Comparison of ENCODE assay signal across 8 cellular contexts in genomic region chr17:32319548-32319905, GRCh38. TPM values are rescaled to one million over a fixed set of nuclear protein-coding genes. Genes with fewer than 3 reads are reported as not detected.
A peak's percentile ranks its signal among the peaks of the same experiment; 100 is the strongest.
DNase-seq lines count a peak whose midpoint lies in the region; ATAC-seq, FAIRE-seq and TF ChIP-seq lines count a peak whose summit lies in the region.

No MANE protein-coding gene starts in this region.

- no peak overlapping the region for H3K4me3 ChIP-seq in WERI-Rb-1 (ENCODE audit: low read depth, low read length)
- H3K4me3 ChIP-seq in keratinocyte (ENCODE audit: control insufficient read depth in 2 of 3, extremely low read depth in 1 of 3, insufficient read depth in 2 of 3, low read depth in 1 of 3, low read length in 3 of 3): no peak overlapping the region

- no peaks in the 10 kb centered on the region for H3K79me2 ChIP-seq in keratinocyte (ENCODE audit: control insufficient read depth, insufficient read depth, low read length)

- peaks cover 52% of the 10 kb centered on the region for H3K36me3 ChIP-seq in WERI-Rb-1
- no peaks in the 10 kb centered on the region for H3K36me3 ChIP-seq in keratinocyte (ENCODE audit: control insufficient read depth in 2 of 2, extremely low read depth in 1 of 2, insufficient read depth in 2 of 2, low read length in 2 of 2)

- no peaks in the 10 kb centered on the region for H3K9me3 ChIP-seq in WERI-Rb-1 (ENCODE audit: severe bottlenecking)
- H3K9me3 ChIP-seq in keratinocyte (ENCODE audit: control insufficient read depth, low read depth, low read length): no peaks in the 10 kb centered on the region

- no peak overlapping the region for H3K9ac ChIP-seq in keratinocyte (ENCODE audit: control insufficient read depth, extremely low read depth, insufficient read depth, low read length)

- H3K4me2 ChIP-seq in keratinocyte (ENCODE audit: control insufficient read depth, extremely low read depth, insufficient read depth, low read depth, low read length): no peak overlapping the region

- peak; percentile 95 for TF ChIP-seq CTCF in WERI-Rb-1 (IDR thresholded peaks at IDR 0.05; ENCODE audit: low read depth, low read length)
- TF ChIP-seq CTCF in keratinocyte (optimal IDR thresholded peaks at IDR 0.05 in 1 of 3, IDR thresholded peaks at IDR 0.05 in 1 of 3, conservative IDR thresholded peaks at IDR 0.05 in 1 of 3; ENCODE audit: extremely low read depth in 1 of 3, insufficient read depth in 2 of 3, low read length in 3 of 3): peak; percentile 97 to 98 (median 98)

- no peak for ATAC-seq in HG03159 (IDR thresholded peaks at IDR 0.05; ENCODE audit: unreplicated experiment)

- FAIRE-seq in keratinocyte (lab: Jason Lieb, UNC): peak; percentile 39

- peak; percentile 26 for DNase-seq in DMS79 treated with DMSO at 0.1 percent for 48 hours (lab: John Stamatoyannopoulos, UW)
- peak; percentile 43 for DNase-seq in GOT3 (lab: John Stamatoyannopoulos, UW)
- DNase-seq in NCI-H1694 treated with DMSO at 0.1 percent for 48 hours (lab: John Stamatoyannopoulos, UW): peak; percentile 69
- peak; percentile 84 for DNase-seq in WERI-Rb-1
- DNase-seq in T47D (ENCODE audit: low read depth in 1 of 2, low spot score in 1 of 2): peak; percentile 79 to 81
- DNase-seq in keratinocyte (ENCODE audit: low read depth, low spot score): no peak
- peak; percentile 80 to 83 for DNase-seq in stimulated activated CD4-positive, alpha-beta T cell treated with anti-CD3 and anti-CD28 coated beads, Interleukin-2, amount 100 ng/mL, for 48 hours

- in situ Hi-C loops in T47D (cut with HindIII; ENCODE audit: low pct_unique_long_range_greater_than_20kb, low sequenced_read_pairs): no loop called here

- H3K9me1 ChIP-seq in keratinocyte (ENCODE audit: control insufficient read depth, extremely low read depth, insufficient read depth, low read length): no peaks in the 10 kb centered on the region

- no peak overlapping the region for H3K27ac ChIP-seq in WERI-Rb-1
- no peak overlapping the region for H3K27ac ChIP-seq in keratinocyte (ENCODE audit: control insufficient read depth, insufficient read depth, low read length)

- no peaks in the 10 kb centered on the region for H4K20me1 ChIP-seq in keratinocyte (ENCODE audit: control insufficient read depth, extremely low read depth, insufficient read depth, low read length)

- peaks cover 4% of the 10 kb centered on the region for H3K4me1 ChIP-seq in keratinocyte (ENCODE audit: control insufficient read depth, extremely low read depth, insufficient read depth, low read length)

- H3K27me3 ChIP-seq in WERI-Rb-1 (ENCODE audit: insufficient read depth, low read depth, severe bottlenecking): no peaks in the 10 kb centered on the region
- no peaks in the 10 kb centered on the region for H3K27me3 ChIP-seq in keratinocyte (ENCODE audit: control insufficient read depth, extremely low read depth, insufficient read depth, low read length)

- dilution Hi-C loops in keratinocyte (cut with MboI; ENCODE audit: extremely low pct_ligation_motif_present, low sequenced_read_pairs): no loop called here

- no peak overlapping the region for H2AFZ ChIP-seq in keratinocyte (ENCODE audit: control insufficient read depth, low read length)

RNA-seq across cellular contexts. Expression of gene C17orf75, which starts 22.4 kb away (rescaled TPM):
- 12.1 to 18.7 TPM (median 14.7 TPM) in 3 replicates for polyA plus RNA-seq in keratinocyte
- polyA plus RNA-seq in keratinocyte (2011; ENCODE audit: low read depth): 6.1 TPM
- polyA plus RNA-seq in keratinocyte (2011; cell fraction: cytosol; rRNA removed): 11.5 and 18.1 TPM in 2 replicates
- 17.7 and 20.6 TPM in 2 replicates for polyA plus RNA-seq in keratinocyte (2011; cell fraction: nucleus; rRNA removed)
- 15.2 and 16.2 TPM in 2 replicates for polyA plus RNA-seq in keratinocyte (2012; ENCODE audit: low replicate concordance)
- polyA minus RNA-seq in keratinocyte: 1.8 to 10.0 TPM (median 7.6 TPM) in 3 replicates
- 6.1 TPM for polyA minus RNA-seq in keratinocyte (2011; cell fraction: cytosol; rRNA and poly(A)+ RNA removed)
- 4.1 and 4.8 TPM in 2 replicates for polyA minus RNA-seq in keratinocyte (2011; cell fraction: nucleus; rRNA and poly(A)+ RNA removed)

RNA-seq across cellular contexts. Expression of gene ZNF207, which starts 30.4 kb away (rescaled TPM):
- 158 to 232 TPM (median 172 TPM) in 3 replicates for polyA plus RNA-seq in keratinocyte
- 68.6 TPM for polyA plus RNA-seq in keratinocyte (2011; ENCODE audit: low read depth)
- polyA plus RNA-seq in keratinocyte (2011; cell fraction: cytosol; rRNA removed): 141 and 227 TPM in 2 replicates
- 244 and 281 TPM in 2 replicates for polyA plus RNA-seq in keratinocyte (2011; cell fraction: nucleus; rRNA removed)
- polyA plus RNA-seq in keratinocyte (2012; ENCODE audit: low replicate concordance): 129 and 131 TPM in 2 replicates
- 134 to 279 TPM (median 254 TPM) in 3 replicates for polyA minus RNA-seq in keratinocyte
- polyA minus RNA-seq in keratinocyte (2011; cell fraction: cytosol; rRNA and poly(A)+ RNA removed): 94.4 TPM
- polyA minus RNA-seq in keratinocyte (2011; cell fraction: nucleus; rRNA and poly(A)+ RNA removed): 99.3 and 156 TPM in 2 replicates

RNA-seq across cellular contexts. Expression of gene RHBDL3, which starts 53.9 kb away (rescaled TPM):
- not detected in 3 replicates for polyA plus RNA-seq in keratinocyte
- polyA plus RNA-seq in keratinocyte (2011; ENCODE audit: low read depth): not detected
- polyA plus RNA-seq in keratinocyte (2011; cell fraction: cytosol; rRNA removed): not detected in 2 replicates
- polyA plus RNA-seq in keratinocyte (2011; cell fraction: nucleus; rRNA removed): not detected in 2 replicates
- 0.03 TPM in 1 of 2 replicates, not detected in the other for polyA plus RNA-seq in keratinocyte (2012; ENCODE audit: low replicate concordance)
- not detected in 3 replicates for polyA minus RNA-seq in keratinocyte
- polyA minus RNA-seq in keratinocyte (2011; cell fraction: cytosol; rRNA and poly(A)+ RNA removed): not detected
- not detected in 2 replicates for polyA minus RNA-seq in keratinocyte (2011; cell fraction: nucleus; rRNA and poly(A)+ RNA removed)
